Comparison of ENCODE assay signal across 8 cellular contexts in the genomic region with DNA sequence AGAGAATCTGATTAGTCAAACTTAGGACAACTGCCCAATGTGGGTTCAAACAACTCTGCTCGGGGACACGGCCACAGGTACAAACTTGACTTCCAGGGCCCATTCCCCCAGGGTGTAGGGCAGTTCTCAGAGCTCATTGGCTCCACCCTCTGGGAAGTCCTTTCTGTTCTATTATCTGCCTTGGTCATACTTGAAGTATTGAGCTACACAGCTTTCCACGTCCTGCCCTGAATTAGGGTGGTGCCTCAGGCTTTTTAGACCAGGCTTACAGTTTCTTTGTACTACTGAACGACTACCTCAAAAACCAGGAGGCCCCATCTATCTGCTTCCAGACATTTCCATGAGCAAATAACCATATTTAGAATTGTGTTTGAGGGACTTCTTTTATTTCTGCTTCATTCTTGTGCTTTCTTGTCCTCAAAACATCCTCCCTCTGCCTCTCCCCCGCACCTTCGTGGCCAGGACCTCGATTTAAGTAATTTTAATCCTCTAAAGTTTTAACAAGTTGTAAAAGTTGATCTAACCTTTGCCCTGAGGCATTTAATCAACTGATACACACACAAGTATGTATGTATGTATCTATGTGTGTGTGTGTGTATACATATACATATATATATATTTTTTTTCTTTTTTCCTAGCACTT.
DNase-seq lines count a peak whose midpoint lies in the region; ATAC-seq and TF ChIP-seq lines count a peak whose summit lies in the region.

No MANE protein-coding gene starts in this region.

- CTCF ChIA-PET in CD8-positive, alpha-beta T cell (lab: Charles Lee): interaction anchor here (1.4 to 3.2 kb wide), 3 partner anchors 30 to 154 kb away, joined by 3 to 12 read pairs (median 3); no protein-coding TSS in a partner anchor

- WGBS in heart left ventricle, 4 donors: 50 to 63% (median 55%) methylated on average over 7 of the region's 7 CpGs

- TF ChIP-seq POLR2A in heart left ventricle (IDR thresholded peaks at IDR 0.05): no peak

- H3K4me3 ChIP-seq in CD8-positive, alpha-beta T cell (ENCODE audit: low read depth, low read length): peak overlapping the region; percentile 36
- H3K4me3 ChIP-seq in Jurkat, Clone E6-1 (ENCODE audit: low read length): peak overlapping the region; percentile 40
- H3K4me3 ChIP-seq in heart left ventricle: peak overlapping the region in 2 of 12 donors; percentile 16 to 23

- intact Hi-C loops in CD8-positive, alpha-beta T cell (cut with DNase I, micrococcal nuclease): loop anchor here (2.0 to 10.0 kb wide), 9 partner anchors 34 to 1147 kb away; no protein-coding TSS in a partner anchor
- intact Hi-C loops in heart left ventricle (cut with DNase I): no loop called here

- peak overlapping the region; percentile 64 for H3K27ac ChIP-seq in CD8-positive, alpha-beta T cell (ENCODE audit: low read depth, low read length)
- H3K27ac ChIP-seq in heart left ventricle: peak overlapping the region; percentile 19 to 95 (median 68)

- no peaks in the 10 kb centered on the region for H3K27me3 ChIP-seq in CD8-positive, alpha-beta T cell (ENCODE audit: insufficient read depth, low read length)
- H3K27me3 ChIP-seq in heart left ventricle: peaks cover 0 to 6% (median 0%) of the 10 kb centered on the region in 9 donors

- H3K9me3 ChIP-seq in CD8-positive, alpha-beta T cell (ENCODE audit: low read length): no peaks in the 10 kb centered on the region
- H3K9me3 ChIP-seq in heart left ventricle: peaks cover 0 to 5% (median 0%) of the 10 kb centered on the region in 12 donors

- peak overlapping the region; percentile 96 for H3K27ac Mint-ChIP-seq in CD8-positive, alpha-beta T cell

- TF ChIP-seq CTCF in CD8-positive, alpha-beta T cell (IDR thresholded peaks at IDR 0.05): no peak
- TF ChIP-seq CTCF in heart left ventricle (IDR thresholded peaks at IDR 0.05): peak in 1 of 12 donors; percentile 24

- H3K4me1 Mint-ChIP-seq in CD8-positive, alpha-beta T cell (ENCODE audit: low read depth): peaks cover 59% of the 10 kb centered on the region

- H3K27me3 Mint-ChIP-seq in CD8-positive, alpha-beta T cell (ENCODE audit: low read depth): no peaks in the 10 kb centered on the region

- H3K9me3 Mint-ChIP-seq in CD8-positive, alpha-beta T cell: peaks cover 5% of the 10 kb centered on the region

- POLR2A ChIA-PET in CD8-positive, alpha-beta T cell (lab: Charles Lee): interaction anchor here (0.9 to 2.3 kb wide), 5 partner anchors 22 to 148 kb away, joined by 3 to 13 read pairs (median 6); no protein-coding TSS in a partner anchor

- H3K4me1 ChIP-seq in CD8-positive, alpha-beta T cell (ENCODE audit: insufficient read depth, low read length): peaks cover 71% of the 10 kb centered on the region
- peaks cover 0 to 48% (median 8%) of the 10 kb centered on the region in 12 donors for H3K4me1 ChIP-seq in heart left ventricle

- H3K36me3 ChIP-seq in CD8-positive, alpha-beta T cell (ENCODE audit: insufficient read depth, low read length): no peaks in the 10 kb centered on the region
- H3K36me3 ChIP-seq in heart left ventricle: no peaks in the 10 kb centered on the region

- DNase-seq in CD8-positive, alpha-beta T cell: peak in 5 of 7 experiments; percentile 19 to 69 (median 25)
- peak; percentile 29 for DNase-seq in Jurkat, Clone E6-1 (ENCODE audit: low read depth, low spot score)
- DNase-seq in activated T-cell treated with anti-CD3 and anti-CD28 coated beads for 1 hour (ENCODE audit: low read depth) (peak; percentile 14), heart left ventricle (peak in 2 of 5 donors; percentile 18 to 25), NCI-H2171 treated with DMSO at 0.1 percent for 48 hours (lab: John Stamatoyannopoulos, UW) (no peak)
- peak; percentile 16 for DNase-seq in stimulated activated CD8-positive, alpha-beta memory T cell treated with anti-CD3 and anti-CD28 coated beads, Interleukin-7, amount 100 ng/mL, for 24 hours (ENCODE audit: low read depth)

- peaks cover 15% of the 10 kb centered on the region for H3K36me3 Mint-ChIP-seq in CD8-positive, alpha-beta T cell

- peak overlapping the region; percentile 79 for H3K4me3 Mint-ChIP-seq in CD8-positive, alpha-beta T cell

- ATAC-seq in CD8-positive, alpha-beta T cell: peak; percentile 42
- ATAC-seq in GM21529 (IDR thresholded peaks at IDR 0.05; ENCODE audit: unreplicated experiment): peak; percentile 81
- ATAC-seq in heart left ventricle: peak; percentile 73 to 93 (median 82)
- no peak for ATAC-seq in HG02973 (IDR thresholded peaks at IDR 0.05; ENCODE audit: unreplicated experiment)

Comparison
In these comparisons a context has a peak if more than half of its experiments do, and no peak if none do; other contexts are left out.
1. intact Hi-C loops: an anchor here in CD8-positive, alpha-beta T cell (2.0 to 10.0 kb wide); none called in heart left ventricle.